ENCODE assay signal across 17 cellular contexts in the genomic region with DNA sequence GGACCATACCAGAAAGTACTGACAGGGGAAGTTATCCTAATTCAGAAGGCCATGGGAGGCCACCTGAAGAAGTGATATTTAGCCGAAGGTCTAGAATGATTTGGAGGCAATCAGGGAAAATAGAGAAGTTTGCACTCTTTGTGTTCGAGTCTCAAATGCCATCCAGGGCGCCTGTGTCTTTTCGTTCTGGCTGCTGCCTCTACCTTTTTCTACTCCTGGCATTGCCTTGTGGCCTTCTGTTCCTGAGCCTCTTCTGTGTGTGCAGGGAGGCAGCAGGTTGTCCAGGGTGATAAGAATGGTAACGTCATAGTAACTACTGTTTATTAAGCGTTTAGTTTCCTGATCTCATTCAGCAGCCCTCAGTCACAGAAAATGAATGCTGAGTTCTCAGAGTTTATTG.
"Had no signal": no experiment of that assay in that cellular context is flagged by ENCODE, and none has a peak within 500 bp of the region (broad histone marks: within the 10 kb centered on the region; RNA-seq: fewer than 3 reads in every experiment).

No MANE protein-coding gene starts in this region.

- DNase-seq: activated CD4-positive, alpha-beta T cell treated with anti-CD3 and anti-CD28 coated beads, Interleukin-2, amount 50 U/mL, for 1 hour; activated naive CD4-positive, alpha-beta T cell treated with Interleukin-2 at 50 U/mL for 16 hours; anterior cingulate cortex; cerebellar nuclear complex; effector memory CD8-positive, alpha-beta T cell; foreskin melanocyte; heart left ventricle; left cardiac atrium; lower lobe of right lung; nucleus accumbens; retina; stimulated activated CD4-positive, alpha-beta T cell treated with anti-CD3 and anti-CD28 coated beads, Interleukin-12 subunit alpha, Interleukin-12 subunit beta, amount 100 ng/mL, for 4 hours; stimulated activated CD4-positive, alpha-beta T cell treated with anti-CD3 and anti-CD28 coated beads, Interleukin-2, amount 100 ng/mL, for 24 hours had no signal

- H3K4me1 ChIP-seq: lower lobe of right lung had no signal

- H3K4me3 ChIP-seq: heart left ventricle, lower lobe of right lung had no signal

- ATAC-seq: activated CD4-positive, CD25-positive, alpha-beta regulatory T cell treated with anti-CD3 and anti-CD28 coated beads, Interleukin-2, amount 50 U/mL, for 24 hours; activated T-helper 17 cell treated with anti-CD3 and anti-CD28 coated beads, Interleukin-2, amount 50 U/mL, for 72 hours; effector memory CD8-positive, alpha-beta T cell; heart left ventricle; left cardiac atrium; lower lobe of right lung; stimulated activated effector memory CD8-positive, alpha-beta T cell treated with anti-CD3 and anti-CD28 coated beads, Interleukin-12 subunit alpha, Interleukin-12 subunit beta, amount 100 ng/mL, for 72 hours had no signal

- H3K9me3 Mint-ChIP-seq: activated T-helper 17 cell treated with anti-CD3 and anti-CD28 coated beads, Interleukin-2, amount 50 U/mL, for 72 hours; effector memory CD8-positive, alpha-beta T cell; nephron; stimulated activated effector memory CD8-positive, alpha-beta T cell treated with anti-CD3 and anti-CD28 coated beads, Interleukin-12 subunit alpha, Interleukin-12 subunit beta, amount 100 ng/mL, for 72 hours had no signal

- H3K27me3 Mint-ChIP-seq: activated T-helper 17 cell treated with anti-CD3 and anti-CD28 coated beads, Interleukin-2, amount 50 U/mL, for 72 hours; effector memory CD8-positive, alpha-beta T cell had no signal

- H3K27ac ChIP-seq: heart left ventricle, lower lobe of right lung had no signal

- H3K4me3 Mint-ChIP-seq: effector memory CD8-positive, alpha-beta T cell; nephron; stimulated activated effector memory CD8-positive, alpha-beta T cell treated with anti-CD3 and anti-CD28 coated beads, Interleukin-12 subunit alpha, Interleukin-12 subunit beta, amount 100 ng/mL, for 72 hours had no signal

- H3K36me3 ChIP-seq: heart left ventricle, lower lobe of right lung had no signal

- H3K27ac Mint-ChIP-seq: effector memory CD8-positive, alpha-beta T cell; stimulated activated effector memory CD8-positive, alpha-beta T cell treated with anti-CD3 and anti-CD28 coated beads, Interleukin-12 subunit alpha, Interleukin-12 subunit beta, amount 100 ng/mL, for 72 hours had no signal

- H3K27me3 ChIP-seq: heart left ventricle had no signal

- H3K9me3 ChIP-seq: heart left ventricle, lower lobe of right lung had no signal
